8 cellular contexts compared by ENCODE assay signal in the genomic region with DNA sequence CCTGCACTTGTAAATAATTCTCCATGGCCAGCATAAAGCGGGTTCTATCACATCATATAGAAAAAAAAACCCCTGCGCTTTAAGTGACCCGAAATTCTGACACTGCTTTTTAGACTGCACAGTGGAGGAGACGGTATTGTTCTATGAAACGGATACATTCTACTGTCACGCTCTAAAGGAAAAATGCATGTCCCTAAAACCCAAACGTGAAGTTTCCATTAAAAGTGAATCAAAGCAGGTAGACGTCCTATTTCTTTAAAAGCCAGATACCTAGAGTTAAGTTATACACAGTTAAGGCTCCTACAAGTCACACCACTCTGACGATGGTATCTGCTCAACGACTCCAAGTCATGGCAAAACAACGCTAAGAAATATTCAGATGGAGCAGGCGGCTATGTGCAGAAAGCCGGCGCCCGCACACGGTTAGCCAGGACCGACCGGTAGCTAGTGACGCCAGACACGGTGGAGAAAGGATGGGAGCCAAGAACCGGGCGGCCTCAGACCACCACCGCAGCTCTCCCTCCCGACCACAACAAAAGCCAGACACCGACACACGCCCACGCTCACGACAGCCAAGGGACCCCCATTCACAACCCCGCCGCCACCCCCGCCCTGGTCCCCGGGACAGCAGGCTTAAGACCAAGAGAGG. TPM values are rescaled to one million over a fixed set of nuclear protein-coding genes. Genes with fewer than 3 reads are reported as not detected.
A peak's percentile ranks its signal among the peaks of the same experiment; 100 is the strongest.
DNase-seq lines count a peak whose midpoint lies in the region; ATAC-seq and TF ChIP-seq lines count a peak whose summit lies in the region.

No MANE protein-coding gene starts in this region.

- in situ Hi-C loops in mammary epithelial cell (cut with MboI; ENCODE audit: low sequenced_read_pairs in 2 of 2) = loop anchor here (25.0 kb wide), 1 partner anchor 411 kb away; no protein-coding TSS in a partner anchor

- H3K27me3 ChIP-seq in mammary epithelial cell (ENCODE audit: insufficient read depth, low read length) (no peaks in the 10 kb centered on the region), subcutaneous abdominal adipose tissue (ENCODE audit: control insufficient read depth in 5 of 5, insufficient read depth in 4 of 5, low read length in 5 of 5) (no peaks in the 10 kb centered on the region)

- H2AFZ ChIP-seq in OCI-LY7 (ENCODE audit: low read length) (peak overlapping the region; percentile 76; the same call in 1 of the 2 replicates), mammary epithelial cell (ENCODE audit: low read depth, low read length) (peak overlapping the region; percentile 97)

- no TSS peak for BruUV-seq in OCI-LY7 (replicated peaks; lab: Mats Ljungman, UMichigan)
- TSS peak; percentile 43 for BruUV-seq in mammary epithelial cell (replicated peaks; lab: Mats Ljungman, UMichigan)

- dilution Hi-C loops in mammary epithelial cell (cut with HindIII; ENCODE audit: low sequenced_read_pairs) = loop anchor here (10.0 kb wide), 1 partner anchor 49 kb away; a partner anchor contains a TSS

- 5% methylated on average over 22 of the region's 32 CpGs for WGBS in mammary epithelial cell (ENCODE audit: low coverage, missing lambda C conversion rate)

- 0 out of 2 replicates have a peak, but pooled peaks have one; percentile 7 for TF ChIP-seq CTCF in OCI-LY7 (conservative IDR thresholded peaks at IDR 0.05; ENCODE audit: low read length)
- TF ChIP-seq CTCF in mammary epithelial cell (conservative IDR thresholded peaks at IDR 0.05 in 1 of 2, IDR thresholded peaks at IDR 0.05 in 1 of 2; ENCODE audit: extremely low read depth in 1 of 2, insufficient read depth in 1 of 2, low read depth in 1 of 2, low read length in 2 of 2) = no peak

- H3K36me3 ChIP-seq in OCI-LY7 (ENCODE audit: insufficient read depth, low read length) (peaks cover 32% of the 10 kb centered on the region), mammary epithelial cell (ENCODE audit: insufficient read depth, low read length) (peaks cover 10% of the 10 kb centered on the region), subcutaneous abdominal adipose tissue (ENCODE audit: control insufficient read depth in 5 of 5, insufficient read depth in 5 of 5, low read length in 5 of 5) (peaks cover 10 to 22% (median 18%) of the 10 kb centered on the region in 5 donors)

- H4K20me1 ChIP-seq in OCI-LY7 (ENCODE audit: insufficient read depth, low read length) = peaks cover 25% of the 10 kb centered on the region
- H4K20me1 ChIP-seq in mammary epithelial cell (ENCODE audit: insufficient read depth, low read length) = peaks cover 2% of the 10 kb centered on the region

- POLR2A ChIA-PET in OCI-LY7 (lab: Charles Lee) = interaction anchor here (0.5 to 3.3 kb wide), 9 partner anchors 11 to 543 kb away, joined by 3 to 22 read pairs (median 5); a partner anchor contains a TSS

- no peak for DNase-seq in activated CD4-positive, CD25-positive, alpha-beta regulatory T cell treated with anti-CD3 and anti-CD28 coated beads, Interleukin-2, amount 50 U/mL, for 72 hours
- DNase-seq in OCI-LY7 (ENCODE audit: low spot score) (peak; percentile 60), mammary epithelial cell (peak; percentile 39), left colon (peak; percentile 39 to 60), middle frontal gyrus (ENCODE audit: extremely low spot score, low spot score) (no peak)

- H3K79me2 ChIP-seq in OCI-LY7 (ENCODE audit: insufficient read depth, low read depth, low read length) = peaks cover 43% of the 10 kb centered on the region
- H3K79me2 ChIP-seq in mammary epithelial cell (ENCODE audit: insufficient read depth, low read length) = peaks cover 57% of the 10 kb centered on the region

- CTCF ChIA-PET in OCI-LY7 (lab: Charles Lee; ENCODE audit: unreplicated experiment) = no interaction called here
- CTCF ChIA-PET in mammary epithelial cell (lab: Charles Lee; ENCODE audit: low non-redundant PET) = no interaction called here

- ATAC-seq in activated CD4-positive, CD25-positive, alpha-beta regulatory T cell treated with anti-CD3 and anti-CD28 coated beads, Interleukin-2, amount 50 U/mL, for 24 hours = peak; percentile 15 to 16
- ATAC-seq in HG02623 (IDR thresholded peaks at IDR 0.05; ENCODE audit: unreplicated experiment) (peak; percentile 14), left colon (peak; percentile 15)

- no peaks in the 10 kb centered on the region for H3K9me2 ChIP-seq in OCI-LY7 (ENCODE audit: insufficient read depth, low read length)

- H3K9me3 ChIP-seq in OCI-LY7 (ENCODE audit: low read length) (no peaks in the 10 kb centered on the region), mammary epithelial cell (replicated peaks; ENCODE audit: insufficient read depth, low read length) (no peaks in the 10 kb centered on the region), subcutaneous abdominal adipose tissue (ENCODE audit: control insufficient read depth in 5 of 5, low read length in 5 of 5) (no peaks in the 10 kb centered on the region)

- peak overlapping the region; percentile 89 for H3K4me3 ChIP-seq in OCI-LY7 (ENCODE audit: low read depth, low read length, poor library complexity, severe bottlenecking)
- peak overlapping the region; percentile 56 to 95 (median 93) for H3K4me3 ChIP-seq in mammary epithelial cell (replicated peaks in 1 of 3; ENCODE audit: insufficient read depth in 1 of 3, low read depth in 2 of 3, low read length in 3 of 3)
- H3K4me3 ChIP-seq in subcutaneous abdominal adipose tissue (ENCODE audit: low read depth in 1 of 5, low read length in 5 of 5) = peak overlapping the region; percentile 94 to 98 (median 96)

- H3K4me2 ChIP-seq in OCI-LY7 (ENCODE audit: low read length) (peak overlapping the region; percentile 96), mammary epithelial cell (ENCODE audit: insufficient read depth, low read depth, low read length) (peak overlapping the region; percentile 99)

- H3K27ac ChIP-seq in OCI-LY7 (ENCODE audit: low read depth, low read length, poor library complexity, severe bottlenecking) (peak overlapping the region; percentile 75), mammary epithelial cell (ENCODE audit: insufficient read depth, low read depth, low read length) (peak overlapping the region; percentile 84), subcutaneous abdominal adipose tissue (ENCODE audit: low read depth, low read length) (peak overlapping the region; percentile 98)

- H3K4me1 ChIP-seq in OCI-LY7 (ENCODE audit: insufficient read depth, low read length, poor library complexity, severe bottlenecking) = peaks cover 23% of the 10 kb centered on the region
- peaks cover 15% of the 10 kb centered on the region for H3K4me1 ChIP-seq in mammary epithelial cell (ENCODE audit: insufficient read depth, low read length)
- H3K4me1 ChIP-seq in subcutaneous abdominal adipose tissue (ENCODE audit: control insufficient read depth in 5 of 5, insufficient read depth in 5 of 5, low read length in 5 of 5) = peaks cover 2 to 38% (median 27%) of the 10 kb centered on the region in 5 donors

- H3K9ac ChIP-seq in mammary epithelial cell (ENCODE audit: insufficient read depth, low read length) (peak overlapping the region; percentile 87), subcutaneous abdominal adipose tissue (ENCODE audit: low read length in 5 of 5) (peak overlapping the region; percentile 91 to 100 (median 98))

- intact Hi-C loops in OCI-LY7 (cut with micrococcal nuclease; ENCODE audit: unreplicated experiment) (loop anchor here (2.0 kb wide), 3 partner anchors 51 to 351 kb away; a partner anchor contains a TSS), mammary epithelial cell (cut with micrococcal nuclease) (loop anchor here (2.0 to 10.0 kb wide), 2 partner anchors 51 to 259 kb away; a partner anchor contains a TSS), left colon (cut with DNase I, micrococcal nuclease) (no loop called here)

RNA-seq across cellular contexts. Expression of a gene that starts 0.8 kb away (rescaled TPM):
- 129 and 142 TPM in 2 replicates for total RNA-seq in OCI-LY7 (2014; rRNA removed; shearing (Covaris generic))
- total RNA-seq in OCI-LY7 (2022) (188 and 204 TPM in 2 replicates), mammary epithelial cell (100 to 1,000 TPM; 146 to 231 TPM), left colon (100 to 1,000 TPM; 242 to 273 TPM)
- 389 TPM for polyA plus RNA-seq in mammary epithelial cell
- 130 TPM for polyA minus RNA-seq in mammary epithelial cell

RNA-seq across cellular contexts. Expression of a gene that starts 49.9 kb away (rescaled TPM):
- total RNA-seq in OCI-LY7 (2014; rRNA removed; shearing (Covaris generic)) = 132 and 144 TPM in 2 replicates
- total RNA-seq in OCI-LY7 (2022) (164 and 178 TPM in 2 replicates), mammary epithelial cell (100 to 1,000 TPM in 1 of 2 donors, 10 to 100 TPM in 1; 80.7 to 170 TPM), left colon (100 to 1,000 TPM; 117 to 119 TPM)
- polyA plus RNA-seq in mammary epithelial cell = 135 TPM
- 84.7 TPM for polyA minus RNA-seq in mammary epithelial cell

Comparison
In these comparisons a context has a peak if more than half of its experiments do, and no peak if none do; other contexts are left out.
1. DNase-seq: peak in OCI-LY7 (single experiment), mammary epithelial cell (single experiment) and left colon (2 of 2); none in activated CD4-positive, CD25-positive, alpha-beta regulatory T cell treated with anti-CD3 and anti-CD28 coated beads, Interleukin-2, amount 50 U/mL, for 72 hours (single experiment) and middle frontal gyrus (single experiment).
2. intact Hi-C loops: an anchor here in OCI-LY7 (2.0 kb wide) and mammary epithelial cell (2.0 to 10.0 kb wide); none called in left colon.
3. Peak in every context shown above with its lines, with median percentiles within 50 percentile points of each other: ATAC-seq, H3K27ac ChIP-seq and H3K4me3 ChIP-seq.